ENCODE assay signal across 9 cellular contexts in the genomic region with DNA sequence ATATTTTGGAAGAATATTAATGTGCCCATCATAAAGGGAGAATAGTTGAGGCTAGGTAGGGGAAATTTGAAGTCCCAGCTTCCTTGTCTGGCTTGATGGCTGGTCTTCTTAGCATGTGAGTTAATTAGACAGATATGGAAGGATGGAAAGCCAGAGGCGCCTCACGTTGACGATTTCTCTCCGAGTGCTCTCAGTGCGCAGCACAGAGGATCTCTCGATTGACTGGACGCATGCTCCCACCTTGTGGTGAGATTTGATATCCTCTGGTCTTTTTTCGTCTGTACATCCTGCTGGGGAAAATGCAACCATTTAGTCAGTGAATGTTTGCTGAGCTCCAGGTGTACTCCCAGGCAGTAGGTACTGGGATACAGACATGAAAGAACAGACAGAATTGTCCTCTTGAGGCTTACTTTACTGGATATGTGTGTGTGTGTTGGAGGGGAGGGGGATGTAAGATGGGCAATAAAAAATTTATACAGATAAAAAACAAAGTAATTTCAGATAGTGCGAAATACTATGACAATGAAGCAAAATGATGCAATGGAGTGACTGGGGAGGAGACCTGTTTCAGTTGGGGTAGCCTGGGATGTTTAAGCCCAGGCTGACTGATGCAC.
DNase-seq lines count a peak whose midpoint lies in the region; ATAC-seq and FAIRE-seq lines count a peak whose summit lies in the region.
"Had no signal": no experiment of that assay in that cellular context is flagged by ENCODE, and none has a peak within 500 bp of the region (broad histone marks: within the 10 kb centered on the region; RNA-seq: fewer than 3 reads in every experiment).

No MANE protein-coding gene starts in this region.

- ATAC-seq in HG03354 (IDR thresholded peaks at IDR 0.05; ENCODE audit: poor library complexity, severe bottlenecking, unreplicated experiment) (peak; percentile 79), naive B cell (ENCODE audit: low read depth in 2 of 2) (peak; percentile 80 to 84)
- peak; percentile 88 for ATAC-seq in stimulated activated naive CD8-positive, alpha-beta T cell treated with anti-CD3 and anti-CD28 coated beads, Interleukin-15, Interleukin-2, amounts not matched to agents 100 U/mL and 50 U/mL, for 24 hours

- no peaks in the 10 kb centered on the region for H3K36me3 Mint-ChIP-seq in naive B cell
- H3K36me3 Mint-ChIP-seq: activated naive CD8-positive, alpha-beta T cell had no signal

- H3K9me3 Mint-ChIP-seq in naive B cell: no peaks in the 10 kb centered on the region

- H3K27me3 Mint-ChIP-seq in naive B cell: peaks cover 0 to 5% (median 0%) of the 10 kb centered on the region in 3 donors
- H3K27me3 Mint-ChIP-seq: activated naive CD8-positive, alpha-beta T cell had no signal

- FAIRE-seq in endometrium (lab: Jason Lieb, UNC): peak; percentile 80

- peak overlapping the region in 4 of 6 donors; percentile 3 to 93 (median 34) for H3K27ac Mint-ChIP-seq in naive B cell
- H3K27ac Mint-ChIP-seq: activated naive CD8-positive, alpha-beta T cell had no signal

- no peak overlapping the region for H3K4me3 Mint-ChIP-seq in naive B cell
- H3K4me3 Mint-ChIP-seq: activated naive CD8-positive, alpha-beta T cell had no signal

- peaks cover 5 to 10% (median 6%) of the 10 kb centered on the region in 3 donors for H3K4me1 Mint-ChIP-seq in naive B cell

- DNase-seq in EL (peak; percentile 73), naive B cell (peak; percentile 42), NCI-H524 treated with DMSO at 0.1 percent for 48 hours (lab: John Stamatoyannopoulos, UW) (no peak), NCI-H1105 (lab: John Stamatoyannopoulos, UW) (no peak)
- peak; percentile 57 to 60 for DNase-seq in activated CD4-positive, alpha-beta T cell treated with anti-CD3 and anti-CD28 coated beads, Interleukin-2, amount 50 U/mL, for 4 hours
- peak; percentile 50 for DNase-seq in stimulated activated naive CD8-positive, alpha-beta T cell treated with anti-CD3 and anti-CD28 coated beads, Interleukin-15, Interleukin-2, amounts not matched to agents 100 U/mL and 50 U/mL, for 24 hours

Comparison
In these comparisons a context has a peak if more than half of its experiments do, and no peak if none do; other contexts are left out.
1. DNase-seq: peak in EL (single experiment), activated CD4-positive, alpha-beta T cell treated with anti-CD3 and anti-CD28 coated beads, Interleukin-2, amount 50 U/mL, for 4 hours (2 of 2), naive B cell (single experiment) and stimulated activated naive CD8-positive, alpha-beta T cell treated with anti-CD3 and anti-CD28 coated beads, Interleukin-15, Interleukin-2, amounts not matched to agents 100 U/mL and 50 U/mL, for 24 hours (single experiment); none in NCI-H524 treated with DMSO at 0.1 percent for 48 hours (single experiment) and NCI-H1105 (single experiment).
2. Peak in every context shown above with its lines, with median percentiles within 50 percentile points of each other: ATAC-seq.